ENCODE assay signal across 23 cellular contexts in the genomic region with DNA sequence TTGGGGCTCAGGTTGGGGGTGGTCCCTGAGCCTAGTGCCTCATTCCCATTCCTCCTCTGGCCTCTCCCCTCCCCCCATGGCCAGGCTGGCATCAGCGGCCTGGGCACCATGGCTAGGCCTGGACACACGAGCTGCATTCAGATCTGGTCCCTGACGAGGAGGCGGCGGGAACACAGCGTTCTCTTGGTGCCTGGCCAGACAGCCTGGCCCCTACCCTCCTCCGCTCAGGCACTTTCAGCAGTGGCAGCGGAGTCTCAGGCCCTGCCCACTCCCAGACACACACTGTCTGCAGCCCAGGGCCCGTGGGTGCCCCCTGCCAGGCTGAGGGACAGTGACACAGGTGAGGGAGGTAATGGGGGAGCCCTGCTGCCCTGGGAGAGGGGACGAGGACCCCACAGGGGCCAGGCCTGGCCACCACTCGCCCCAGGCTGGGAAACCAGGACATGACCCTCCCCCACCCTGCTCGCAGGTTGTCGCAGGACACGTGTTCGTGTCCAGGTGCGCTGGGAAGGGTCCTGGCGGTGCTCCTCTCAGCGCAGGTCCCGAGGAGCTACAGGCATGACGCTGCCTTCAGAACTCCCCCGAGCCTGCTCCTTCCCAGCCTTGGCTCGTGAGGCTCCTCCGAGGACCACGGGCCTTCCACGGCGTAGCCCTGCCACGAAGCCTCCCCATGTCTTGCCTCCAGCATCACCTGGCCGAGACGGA. TPM values are rescaled to one million over a fixed set of nuclear protein-coding genes. Genes with fewer than 3 reads are reported as not detected.
DNase-seq lines count a peak whose midpoint lies in the region; ATAC-seq and TF ChIP-seq lines count a peak whose summit lies in the region.
"Had no signal": no experiment of that assay in that cellular context is flagged by ENCODE, and none has a peak within 500 bp of the region (broad histone marks: within the 10 kb centered on the region; RNA-seq: fewer than 3 reads in every experiment).

No MANE protein-coding gene starts in this region.

- peak in 2 of 5 donors; percentile 60 to 68 for DNase-seq in heart left ventricle
- peak; percentile 20 for DNase-seq in middle frontal gyrus (ENCODE audit: extremely low spot score, low spot score)
- DNase-seq in NCI-H510A treated with DMSO at 0.1 percent for 48 hours (lab: John Stamatoyannopoulos, UW): no peak
- DNase-seq in GM19240 (ENCODE audit: insufficient read length, low spot score): no peak
- DNase-seq: activated CD8-positive, alpha-beta memory T cell treated with anti-CD3 and anti-CD28 coated beads for 24 hours; activated naive CD4-positive, alpha-beta T cell treated with Interleukin-2 at 50 U/mL for 16 hours; activated T-cell treated with anti-CD3 and anti-CD28 coated beads, Interleukin-2, amount 50 U/mL, for 4 hours; AML-193; natural killer cell; NCI-H1092; NCI-H1930; NCI-H446; SJCRH30; stimulated activated CD4-positive, alpha-beta T cell treated with anti-CD3 and anti-CD28 coated beads, Interleukin-1b, Interleukin-23, amount 100 ng/mL, for 48 hours; stimulated activated naive B cell treated with anti-CD40 and anti-IgM and Interleukin-4, amounts not matched to agents 10 μg/mL and 1 μg/mL and 100 μg/mL, for 72 hours; tibial artery had no signal

- H3K4me1 ChIP-seq in heart left ventricle: peaks cover 0 to 14% (median 9%) of the 10 kb centered on the region in 12 donors

- no peaks in the 10 kb centered on the region for H3K9me3 ChIP-seq in heart left ventricle
- H3K9me3 ChIP-seq: SJCRH30, tibial artery had no signal

- no peak overlapping the region for H3K4me3 ChIP-seq in heart left ventricle
- H3K4me3 ChIP-seq: SJCRH30, skin epidermis, tibial artery had no signal

- intact Hi-C loops in heart left ventricle (cut with DNase I): no loop called here

- WGBS in heart left ventricle, 4 donors: 84 to 100% (median 88%) methylated on average over 4 to 29 of the region's 29 CpGs

- no peak for TF ChIP-seq CTCF in heart left ventricle (IDR thresholded peaks at IDR 0.05)

- no peak for TF ChIP-seq POLR2A in heart left ventricle (IDR thresholded peaks at IDR 0.05)

- no peaks in the 10 kb centered on the region for H3K36me3 ChIP-seq in heart left ventricle
- H3K36me3 ChIP-seq: SJCRH30, tibial artery had no signal

- ATAC-seq in heart left ventricle (peak; percentile 64 to 82 (median 76)), GM21423 (IDR thresholded peaks at IDR 0.05; ENCODE audit: unreplicated experiment) (no peak)
- ATAC-seq: activated T-cell treated with anti-CD3 and anti-CD28 coated beads, Interleukin-2, amount 50 U/mL, for 4 hours; HepG2; natural killer cell; Panc1; stimulated activated naive B cell treated with anti-CD40 and anti-IgM and Interleukin-4, amounts not matched to agents 10 μg/mL and 1 μg/mL and 100 μg/mL, for 72 hours had no signal

- H3K27me3 ChIP-seq in heart left ventricle: peaks cover 0 to 3% (median 0%) of the 10 kb centered on the region in 9 donors

- peak overlapping the region; percentile 86 for H3K27ac ChIP-seq in angular gyrus (ENCODE audit: low read depth, low read length)
- no peak overlapping the region for H3K27ac ChIP-seq in heart left ventricle
- H3K27ac ChIP-seq in temporal lobe (ENCODE audit: low read depth, low read length): peak overlapping the region; percentile 89
- H3K27ac ChIP-seq: HL-60, SJCRH30, skin epidermis, tibial artery had no signal

RNA-seq across cellular contexts. Expression of gene UBAC1, which starts 19.9 kb away (rescaled TPM):
- total RNA-seq in heart left ventricle (100 to 1,000 TPM in 4 of 9 donors, 10 to 100 TPM in 5; 71.1 to 115 (median 87.6) TPM), temporal lobe (24.6 TPM)
- polyA plus RNA-seq in heart left ventricle: 100 to 1,000 TPM; 100 to 140 TPM

Comparison
In these comparisons a context has a peak if more than half of its experiments do, and no peak if none do; other contexts are left out.
1. H3K27ac ChIP-seq: peak in angular gyrus (single experiment) and temporal lobe (single experiment); none in heart left ventricle (0 of 12).